In the genomic region with DNA sequence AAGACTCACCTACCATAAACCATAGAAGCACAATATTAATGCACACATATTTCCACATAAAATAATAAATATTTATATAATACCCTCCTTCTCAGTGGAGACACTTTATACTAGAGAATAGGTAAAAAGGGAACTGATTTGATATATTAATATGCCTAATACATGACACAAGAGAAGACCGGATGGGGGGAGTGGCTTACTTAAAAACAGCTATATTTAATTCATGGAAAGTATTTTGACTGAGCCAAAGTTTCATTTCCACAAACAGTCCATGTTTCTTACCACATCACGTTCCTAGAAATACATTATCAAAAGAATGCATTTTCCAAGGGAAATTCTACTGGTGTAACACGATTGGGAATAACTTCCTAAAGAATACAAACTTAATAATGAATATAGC, we compare ENCODE assay signal across 17 cellular contexts.
A peak's percentile ranks its signal among the peaks of the same experiment; 100 is the strongest.
DNase-seq lines count a peak whose midpoint lies in the region; ATAC-seq, FAIRE-seq and TF ChIP-seq lines count a peak whose summit lies in the region.
"Had no signal": no experiment of that assay in that cellular context is flagged by ENCODE, and none has a peak within 500 bp of the region (broad histone marks: within the 10 kb centered on the region; RNA-seq: fewer than 3 reads in every experiment).

No MANE protein-coding gene starts in this region.

- SMC1A ChIA-PET in GM12878 (lab: Charles Lee; ENCODE audit: uncharacterized antibody, unreplicated experiment) = interaction anchor here (0.6 to 3.2 kb wide), 15 partner anchors 13 to 115 kb away, joined by 3 to 26 read pairs (median 4); no protein-coding TSS in a partner anchor

- no peak for TF ChIP-seq POLR2A in GM12878 (IDR thresholded peaks at IDR 0.05; ENCODE audit: low read depth, low read length)

- 3% methylated on average over 3 of the region's 3 CpGs for WGBS in GM12878 (ENCODE audit: insufficient coverage, insufficient replicate concordance, low lambda C conversion rate, missing lambda C conversion rate)
- WGBS in endodermal cell (ENCODE audit: insufficient coverage in 1 of 2, insufficient read length in 1 of 2), 2 experiments = 80% methylated on average over 2 of the region's 3 CpGs; no CpG with 5 or more reads in 1 of the 2 experiments

- peak overlapping the region; percentile 55; the same call in 1 of the 2 replicates for H3K4me2 ChIP-seq in MM.1S (ENCODE audit: low read depth, low read length)
- peak overlapping the region; percentile 74 for H3K4me2 ChIP-seq in GM12878 (ENCODE audit: control insufficient read depth, insufficient read depth)

- H3K27me3 ChIP-seq in MM.1S (replicated peaks; ENCODE audit: insufficient read depth, low read length) (no peaks in the 10 kb centered on the region), GM12878 (replicated peaks in 1 of 2; ENCODE audit: control insufficient read depth in 2 of 2, insufficient read depth in 2 of 2, low read length in 1 of 2) (no peaks in the 10 kb centered on the region), endodermal cell (ENCODE audit: control insufficient read depth, insufficient read depth, low read length, poor library complexity, severe bottlenecking) (no peaks in the 10 kb centered on the region)
- H3K27me3 ChIP-seq: MG63, SJSA1 had no signal

- no peaks in the 10 kb centered on the region for H3K79me2 ChIP-seq in MM.1S (ENCODE audit: low read length)
- peaks cover 8% of the 10 kb centered on the region for H3K79me2 ChIP-seq in GM12878 (ENCODE audit: control insufficient read depth, insufficient read depth, low read length)

- no peaks in the 10 kb centered on the region for H3K9me2 ChIP-seq in MM.1S (replicated peaks; ENCODE audit: insufficient read depth, low read length)

- no peak overlapping the region for H3K9ac ChIP-seq in MM.1S (ENCODE audit: low read length)
- no peak overlapping the region for H3K9ac ChIP-seq in GM12878 (ENCODE audit: control insufficient read depth, insufficient read depth, low read length)
- no peak overlapping the region for H3K9ac ChIP-seq in endodermal cell (ENCODE audit: extremely low read depth, low read length, poor library complexity, severe bottlenecking)

- no TSS peak for BruUV-seq in GM12878 (replicated peaks; lab: Mats Ljungman, UMichigan)

- ATAC-seq in GM19372 (IDR thresholded peaks at IDR 0.05; ENCODE audit: low read depth, unreplicated experiment) (peak; percentile 26), GM12878 (peak; percentile 33), HG03039 (IDR thresholded peaks at IDR 0.05; ENCODE audit: unreplicated experiment) (no peak), GM18907 (IDR thresholded peaks at IDR 0.05; ENCODE audit: unreplicated experiment) (no peak)

- H3K36me3 ChIP-seq in MM.1S (replicated peaks; ENCODE audit: insufficient read depth, low read length) = no peaks in the 10 kb centered on the region
- peaks cover under 1 to 9% of the 10 kb centered on the region in 2 experiments; a peak in 3 of 4 replicates for H3K36me3 ChIP-seq in GM12878 (ENCODE audit: control insufficient read depth in 2 of 2, insufficient read depth in 2 of 2, low read length in 1 of 2)
- no peaks in the 10 kb centered on the region for H3K36me3 ChIP-seq in endodermal cell (ENCODE audit: control insufficient read depth, insufficient read depth, low read length)
- H3K36me3 ChIP-seq: MG63, SJSA1 had no signal

- no peak overlapping the region for H3K27ac Mint-ChIP-seq in endodermal cell

- CTCF ChIA-PET in GM12878 (lab: Yijun Ruan, JAX) = interaction anchor here (1.0 kb wide), 2 partner anchors 33 to 76 kb away, joined by 3 read pairs; no protein-coding TSS in a partner anchor

- RAD21 ChIA-PET in GM12878 (lab: Charles Lee; ENCODE audit: unreplicated experiment) = interaction anchor here (1.0 to 2.0 kb wide), 7 partner anchors 21 to 117 kb away, joined by 3 to 6 read pairs (median 4); partner anchors contain the start of gene ITPR2

- POLR2A ChIA-PET in GM12878 (lab: Charles Lee) = interaction anchor here (0.7 to 3.1 kb wide), 6 partner anchors 10 to 105 kb away, joined by 3 to 18 read pairs (median 3); partner anchors contain the start of gene ITPR2

- H2AFZ ChIP-seq in MM.1S (ENCODE audit: low read length) = no peak overlapping the region
- no peak overlapping the region for H2AFZ ChIP-seq in GM12878 (ENCODE audit: control insufficient read depth, low read depth, low read length)

- peaks cover 3% of the 10 kb centered on the region for H3K36me3 Mint-ChIP-seq in endodermal cell (ENCODE audit: low read depth)

- TF ChIP-seq EP300 in GM12878 (IDR thresholded peaks at IDR 0.05; ENCODE audit: borderline replicate concordance in 1 of 2, control insufficient read depth in 1 of 2, low read depth in 2 of 2, low read length in 2 of 2) = no peak

- H3K4me1 Mint-ChIP-seq in endodermal cell = peaks cover 6% of the 10 kb centered on the region

- H3K4me1 ChIP-seq in MM.1S (ENCODE audit: low read length) (peaks cover 23% of the 10 kb centered on the region), GM12878 (ENCODE audit: control insufficient read depth, insufficient read depth, low read length) (peaks cover 32% of the 10 kb centered on the region), endodermal cell (ENCODE audit: control insufficient read depth, insufficient read depth, low read length) (no peaks in the 10 kb centered on the region)

- peak overlapping the region; percentile 62; the same call in 1 of the 2 replicates for H3K27ac ChIP-seq in MM.1S (ENCODE audit: low read length)
- H3K27ac ChIP-seq in GM12878 (ENCODE audit: control insufficient read depth, insufficient read depth) = peak overlapping the region; percentile 67
- no peak overlapping the region for H3K27ac ChIP-seq in endodermal cell (ENCODE audit: low read depth, low read length)
- H3K27ac ChIP-seq: RWPE1, SJSA1 had no signal

- TF ChIP-seq CTCF in MM.1S (IDR thresholded peaks at IDR 0.05; ENCODE audit: low read length) (no peak), GM12878 (IDR thresholded peaks at IDR 0.05 in 2 of 3, conservative IDR thresholded peaks at IDR 0.05 in 1 of 3; ENCODE audit: control insufficient read depth in 2 of 3, extremely low read depth in 1 of 3, insufficient read depth in 1 of 3, low read depth in 3 of 3, low read length in 3 of 3) (no peak), endodermal cell (conservative IDR thresholded peaks at IDR 0.05) (no peak)

- H3K27me3 Mint-ChIP-seq in endodermal cell (ENCODE audit: insufficient read depth) = no peaks in the 10 kb centered on the region
- H3K27me3 Mint-ChIP-seq: CD8-positive, alpha-beta memory T cell had no signal

- in situ Hi-C loops in GM12878 (cut with MboI) = no loop called here

- H4K20me1 ChIP-seq in MM.1S (ENCODE audit: insufficient read depth, low read length) = no peaks in the 10 kb centered on the region
- no peaks in the 10 kb centered on the region for H4K20me1 ChIP-seq in GM12878 (ENCODE audit: control insufficient read depth, insufficient read depth)

- TF ChIP-seq RAD21 in GM12878 (IDR thresholded peaks at IDR 0.05; ENCODE audit: insufficient read depth, low read depth, low read length) = no peak

- peaks cover 9% of the 10 kb centered on the region for H3F3A ChIP-seq in MM.1S (ENCODE audit: insufficient read depth, low read length)

- H3K4me3 Mint-ChIP-seq in endodermal cell = no peak overlapping the region

- no peak overlapping the region for H3K4me3 ChIP-seq in MM.1S (ENCODE audit: low read length)
- no peak overlapping the region for H3K4me3 ChIP-seq in GM12878
- H3K4me3 ChIP-seq in endodermal cell (ENCODE audit: low read length) = no peak overlapping the region
- H3K4me3 ChIP-seq: MG63, SJSA1 had no signal

- intact Hi-C loops in GM12878 (cut with micrococcal nuclease; ENCODE audit: unreplicated experiment) = no loop called here

- no peak for FAIRE-seq in GM12878 (lab: Jason Lieb, UNC)

- H3K9me3 Mint-ChIP-seq in endodermal cell = no peaks in the 10 kb centered on the region

- DNase-seq in CD1c-positive myeloid dendritic cell (ENCODE audit: extremely low spot score) = peak; percentile 59
- DNase-seq in MM.1S = no peak
- no peak for DNase-seq in GM12878 (ENCODE audit: low read depth, low spot score)
- no peak for DNase-seq in SW480 (ENCODE audit: low spot score)
- DNase-seq in endodermal cell = no peak
- DNase-seq: CD8-positive, alpha-beta memory T cell; H7; KG1; MG63; NCI-H1417 treated with DMSO at 0.1 percent for 48 hours; NCI-H2171 treated with DMSO at 0.1 percent for 48 hours; SW 1271 had no signal

- H3K9me3 ChIP-seq in MM.1S (replicated peaks; ENCODE audit: insufficient read depth, low read length) (no peaks in the 10 kb centered on the region), GM12878 (replicated peaks; ENCODE audit: control insufficient read depth, insufficient read depth, low read length) (peaks cover 3% of the 10 kb centered on the region; the same call in 2 of the 3 replicates), endodermal cell (ENCODE audit: control insufficient read depth, low read length) (no peaks in the 10 kb centered on the region)
- H3K9me3 ChIP-seq: MG63, SJSA1 had no signal

TF ChIP-seq in GM12878, 131 proteins besides CTCF, POLR2A, EP300 and RAD21:
- TF ChIP-seq SP1 (IDR thresholded peaks at IDR 0.05; ENCODE audit: low read depth, low read length) = no peak
- TF ChIP-seq NFIC (IDR thresholded peaks at IDR 0.05; ENCODE audit: low read depth, low read length) = peak; percentile 46
- TF ChIP-seq BHLHE40 (IDR thresholded peaks at IDR 0.05; ENCODE audit: borderline replicate concordance in 1 of 2, low read depth in 2 of 2, low read length in 1 of 2) = peak in 1 of 2 experiments; percentile 8; a peak in 1 of 4 replicates
TF ChIP-seq in GM12878: peak in this region for 2.

Comparison
In these comparisons a context has a peak if more than half of its experiments do, and no peak if none do; other contexts are left out.
1. ATAC-seq: peak in GM19372 (single experiment) and GM12878 (single experiment); none in HG03039 (single experiment) and GM18907 (single experiment).